In the genomic region with DNA sequence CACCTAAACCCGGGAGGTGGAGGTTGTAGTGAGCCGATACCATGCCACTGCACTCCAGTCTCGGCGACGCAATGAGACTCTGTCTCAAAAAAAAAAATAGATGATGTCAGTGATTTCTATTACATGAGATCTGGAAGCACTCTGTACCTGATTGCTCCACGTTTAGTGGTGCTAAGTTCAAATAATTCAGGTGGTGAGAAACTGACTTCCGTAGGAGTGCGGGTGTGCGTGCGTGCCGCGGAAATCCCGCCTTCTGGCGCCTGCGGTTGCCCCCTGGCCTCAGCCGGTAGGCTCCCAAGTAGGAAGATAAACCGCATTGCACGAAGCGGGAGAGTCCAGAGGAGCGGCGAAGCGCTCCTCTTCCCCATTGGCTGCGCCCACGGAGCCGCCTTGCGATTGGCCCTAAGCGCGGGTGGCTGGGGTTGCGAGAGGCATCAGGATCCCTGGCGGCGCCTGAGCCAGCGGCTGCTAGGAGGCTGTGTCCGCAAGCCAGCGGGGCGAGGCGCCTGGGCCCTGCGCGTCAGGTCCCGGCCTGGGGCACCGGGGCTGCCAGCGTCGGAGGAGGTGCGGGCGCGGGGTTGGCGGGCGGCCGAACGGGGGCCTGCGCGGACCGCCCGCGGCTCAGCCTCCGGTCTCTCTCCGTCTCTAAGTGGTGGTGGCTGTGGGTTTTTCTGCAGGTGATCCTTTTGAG, we compare ENCODE assay signal across 8 cellular contexts. TPM values are rescaled to one million over a fixed set of nuclear protein-coding genes. Genes with fewer than 3 reads are reported as not detected.
DNase-seq lines count a peak whose midpoint lies in the region; ATAC-seq, FAIRE-seq and TF ChIP-seq lines count a peak whose summit lies in the region.
"Not testable (repeated sequence)": the region's sequence is repeated elsewhere in the genome, so short reads cannot be mapped to it uniquely, and the experiment has no call there.

No MANE protein-coding gene starts in this region.

- not testable (repeated sequence) for H3K56ac ChIP-seq in mesendoderm (ENCODE audit: low read length)

- H3K23ac ChIP-seq in mesendoderm (ENCODE audit: low read length): not testable (repeated sequence)

- not testable (repeated sequence) for H4K8ac ChIP-seq in mesendoderm (ENCODE audit: low read depth, low read length)

- H2BK120ac ChIP-seq in mesendoderm (ENCODE audit: low read depth, low read length): not testable (repeated sequence)

- H3K79me2 ChIP-seq in mesendoderm (ENCODE audit: control insufficient read depth, insufficient read depth, low read length): not testable (repeated sequence)

- not testable (repeated sequence) for H3K4me1 ChIP-seq in foreskin keratinocyte; mesendoderm (ENCODE audit: control insufficient read depth, low read depth, low read length); aorta (ENCODE audit: control insufficient read depth in 1 of 2, insufficient read depth in 2 of 2, low read length in 2 of 2)

- DNase-seq in H54 (ENCODE audit: insufficient read length, low spot score) (peak; percentile 57), NCI-H524 (lab: John Stamatoyannopoulos, UW) (peak; percentile 87 to 96), anterior cingulate cortex (lab: John Stamatoyannopoulos, UW) (peak; percentile 27 to 92 (median 82)), foreskin keratinocyte (peak; percentile 15 to 48), mesendoderm (peak; percentile 86), aorta (peak; percentile 82 to 90)
- peak; percentile 60 to 61 for DNase-seq in activated CD4-positive, alpha-beta T cell treated with anti-CD3 and anti-CD28 coated beads for 4 hours
- peak; percentile 81 for DNase-seq in stimulated activated CD4-positive, alpha-beta T cell treated with anti-CD3 and anti-CD28 coated beads, Interleukin-15, amount 100 ng/mL, for 24 hours

- not testable (repeated sequence) for H3K4me2 ChIP-seq in mesendoderm (ENCODE audit: low read length)

- not testable (repeated sequence) for H2AK5ac ChIP-seq in mesendoderm (ENCODE audit: low read length)

- not testable (repeated sequence) for H2BK5ac ChIP-seq in mesendoderm (ENCODE audit: low read length)

- not testable (repeated sequence) for H3K18ac ChIP-seq in mesendoderm (ENCODE audit: low read length)

- peak; percentile 41 for FAIRE-seq in H54 (lab: Jason Lieb, UNC)

- not testable (repeated sequence) for H4K5ac ChIP-seq in mesendoderm (ENCODE audit: low read length)

- TF ChIP-seq CTCF in foreskin keratinocyte (conservative IDR thresholded peaks at IDR 0.05): not testable (repeated sequence)

- H3K36me3 ChIP-seq in mesendoderm (ENCODE audit: control insufficient read depth, insufficient read depth, low read length); aorta (ENCODE audit: control insufficient read depth in 1 of 2, insufficient read depth in 2 of 2, low read length in 1 of 2): not testable (repeated sequence)

- no CpG with 5 or more reads among the region's 56 CpGs for WGBS in mesendoderm (ENCODE audit: extremely low coverage, insufficient coverage, low lambda C conversion rate)
- 1 to 3% methylated on average over 44 to 56 of the region's 56 CpGs for WGBS in aorta, 2 donors

- not testable (repeated sequence) for H3K9me3 ChIP-seq in aorta (ENCODE audit: control insufficient read depth, low read length)

- H3K9ac ChIP-seq in mesendoderm (ENCODE audit: low read length): not testable (repeated sequence)

- H3K27me3 ChIP-seq in foreskin keratinocyte: peaks cover 13% of the 10 kb centered on the region
- not testable (repeated sequence) for H3K27me3 ChIP-seq in mesendoderm (ENCODE audit: insufficient read depth, low read length, poor library complexity); aorta (ENCODE audit: control insufficient read depth in 1 of 2, insufficient read depth in 2 of 2, low read length in 1 of 2)

- ATAC-seq in foreskin keratinocyte: peak; percentile 95
- peak; percentile 78 for ATAC-seq in aorta (ENCODE audit: low FRiP score)

- H3K79me1 ChIP-seq in mesendoderm (ENCODE audit: low read length): not testable (repeated sequence)

- not testable (repeated sequence) for TF ChIP-seq POLR2A in H54 (IDR thresholded peaks at IDR 0.05; ENCODE audit: low read depth, low read length)

- H3K4ac ChIP-seq in mesendoderm (ENCODE audit: low read depth, low read length): not testable (repeated sequence)

- intact Hi-C loops in aorta (cut with DNase I): not testable (repeated sequence)

- not testable (repeated sequence) for H2BK15ac ChIP-seq in mesendoderm (replicated peaks; ENCODE audit: low read depth)

- not testable (repeated sequence) for H3K4me3 ChIP-seq in mesendoderm (ENCODE audit: low read length)
- H3K4me3 ChIP-seq in aorta (ENCODE audit: low read length in 2 of 2): peak overlapping the region in 1 of 2 donors; percentile 34

- not testable (repeated sequence) for H3K27ac ChIP-seq in foreskin keratinocyte; mesendoderm (ENCODE audit: low read depth, low read length); aorta (ENCODE audit: low read depth in 1 of 2, low read length in 2 of 2)

RNA-seq across cellular contexts. Expression of gene GOLGA6L7, which starts 16.4 kb away (rescaled TPM):
- not detected in 2 replicates for total RNA-seq in foreskin keratinocyte
- not detected in 2 replicates for polyA plus RNA-seq in foreskin keratinocyte
- not detected for polyA plus RNA-seq in mesendoderm (2013, experiment 1 of 2)
- not detected for polyA plus RNA-seq in mesendoderm (2013, experiment 2 of 2)
- total RNA-seq in aorta: not detected
- polyA plus RNA-seq in aorta: not detected

RNA-seq across cellular contexts. Expression of gene APBA2, which starts 53.7 kb away (rescaled TPM):
- total RNA-seq in foreskin keratinocyte (13.9 and 21.1 TPM in 2 replicates), aorta (1 to 10 TPM; 2.0 to 2.1 TPM)
- polyA plus RNA-seq in foreskin keratinocyte (7.3 and 11.3 TPM in 2 replicates), aorta (1 to 10 TPM in 1 of 2 donors, under 1 TPM in 1; 0.41 to 1.8 TPM)
- 6.6 TPM for polyA plus RNA-seq in mesendoderm (2013, experiment 1 of 2)
- 7.2 TPM for polyA plus RNA-seq in mesendoderm (2013, experiment 2 of 2)

Comparison
In these comparisons a context has a peak if more than half of its experiments do, and no peak if none do; other contexts are left out.
1. DNase-seq: peak in every context shown above with its lines; median percentile 92 in NCI-H524; 86 in mesendoderm; 86 in aorta; 82 in anterior cingulate cortex; 81 in stimulated activated CD4-positive, alpha-beta T cell treated with anti-CD3 and anti-CD28 coated beads, Interleukin-15, amount 100 ng/mL, for 24 hours; 60 in activated CD4-positive, alpha-beta T cell treated with anti-CD3 and anti-CD28 coated beads for 4 hours; 57 in H54; 32 in foreskin keratinocyte.